Comparison of ENCODE assay signal across 17 cellular contexts in the genomic region with DNA sequence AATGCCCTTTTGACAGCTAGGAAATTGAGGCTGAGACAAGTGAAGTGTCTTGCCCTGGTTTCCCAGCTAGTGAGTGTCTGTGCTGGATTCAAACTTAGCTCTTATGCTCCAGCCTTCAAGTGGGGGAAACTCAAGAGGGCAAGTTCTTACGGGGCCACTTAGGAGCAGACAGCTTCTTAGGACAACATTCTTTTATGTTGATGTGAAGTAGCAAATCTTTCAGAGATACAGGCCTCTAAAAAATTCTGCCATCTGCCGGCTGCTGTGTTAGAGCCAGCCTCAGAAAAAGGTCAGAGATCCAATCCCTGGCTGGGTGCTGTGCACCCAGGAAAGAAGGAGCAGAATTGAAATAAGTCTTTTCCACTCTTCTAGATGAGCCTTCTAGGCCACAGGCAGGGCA. TPM values are rescaled to one million over a fixed set of nuclear protein-coding genes. Genes with fewer than 3 reads are reported as not detected.
DNase-seq lines count a peak whose midpoint lies in the region; ATAC-seq, FAIRE-seq and TF ChIP-seq lines count a peak whose summit lies in the region.
"Had no signal": no experiment of that assay in that cellular context is flagged by ENCODE, and none has a peak within 500 bp of the region (broad histone marks: within the 10 kb centered on the region; RNA-seq: fewer than 3 reads in every experiment).

No MANE protein-coding gene starts in this region.

- no peaks in the 10 kb centered on the region for H3K79me2 ChIP-seq in neural progenitor cell (ENCODE audit: low read depth)

- no peak overlapping the region for H3K4me3 ChIP-seq in cardiac muscle cell
- no peak overlapping the region for H3K4me3 ChIP-seq in endodermal cell (ENCODE audit: low read length)
- no peak overlapping the region for H3K4me3 ChIP-seq in neural progenitor cell
- H3K4me3 ChIP-seq in uterus = no peak overlapping the region
- H3K4me3 ChIP-seq: coronary artery had no signal

- H3K36me3 Mint-ChIP-seq in endodermal cell (ENCODE audit: low read depth) (no peaks in the 10 kb centered on the region), neural progenitor cell (no peaks in the 10 kb centered on the region)
- H3K36me3 Mint-ChIP-seq: activated naive CD4-positive, alpha-beta T cell treated with anti-CD3 and anti-CD28 coated beads, Interleukin-2, amount 50 U/mL, for 72 hours; CD8-positive, alpha-beta memory T cell had no signal

- H3K36me3 ChIP-seq in cardiac muscle cell (no peaks in the 10 kb centered on the region), endodermal cell (ENCODE audit: control insufficient read depth, insufficient read depth, low read length) (peaks cover 4% of the 10 kb centered on the region), neural progenitor cell (no peaks in the 10 kb centered on the region), uterus (no peaks in the 10 kb centered on the region)

- H3F3A ChIP-seq in neural progenitor cell (ENCODE audit: low read depth) = no peaks in the 10 kb centered on the region

- intact Hi-C loops in cardiac septum (cut with DNase I) (loop anchor here (5.0 kb wide), 1 partner anchor 159 kb away; no protein-coding TSS in a partner anchor), uterus (cut with DNase I; ENCODE audit: low total_unique reads) (no loop called here)

- H3K4me1 ChIP-seq in cardiac muscle cell (ENCODE audit: low read depth) (peaks cover 50% of the 10 kb centered on the region), endodermal cell (ENCODE audit: control insufficient read depth, insufficient read depth, low read length) (peaks cover 8% of the 10 kb centered on the region), neural progenitor cell (peaks cover 18% of the 10 kb centered on the region), uterus (peaks cover 14 to 34% of the 10 kb centered on the region in 2 donors)

- no peak overlapping the region for H3K4me3 Mint-ChIP-seq in endodermal cell
- no peak overlapping the region for H3K4me3 Mint-ChIP-seq in neural progenitor cell
- H3K4me3 Mint-ChIP-seq: activated B cell treated with CpG ODN at 0.5 μM for 24 hours; CD8-positive, alpha-beta memory T cell had no signal

- H3K27ac Mint-ChIP-seq in endodermal cell = peak overlapping the region; percentile 19
- H3K27ac Mint-ChIP-seq in neural progenitor cell = peak overlapping the region; percentile 3
- H3K27ac Mint-ChIP-seq: activated B cell treated with CpG ODN at 0.5 μM for 24 hours; activated naive CD4-positive, alpha-beta T cell treated with anti-CD3 and anti-CD28 coated beads, Interleukin-2, amount 50 U/mL, for 72 hours; CD8-positive, alpha-beta memory T cell; progenitor cell of endocrine pancreas had no signal

- H3K9me3 Mint-ChIP-seq in endodermal cell (no peaks in the 10 kb centered on the region), neural progenitor cell (no peaks in the 10 kb centered on the region)
- H3K9me3 Mint-ChIP-seq: activated B cell treated with CpG ODN at 0.5 μM for 24 hours; activated naive CD4-positive, alpha-beta T cell treated with anti-CD3 and anti-CD28 coated beads, Interleukin-2, amount 50 U/mL, for 72 hours; CD8-positive, alpha-beta memory T cell had no signal

- no peak overlapping the region for H2AFZ ChIP-seq in neural progenitor cell (replicated peaks)

- ATAC-seq in GM18517 (IDR thresholded peaks at IDR 0.05; ENCODE audit: unreplicated experiment) (no peak), HG02571 (IDR thresholded peaks at IDR 0.05; ENCODE audit: unreplicated experiment) (no peak)
- ATAC-seq: activated naive CD4-positive, alpha-beta T cell treated with anti-CD3 and anti-CD28 coated beads, Interleukin-2, amount 50 U/mL, for 72 hours had no signal

- no peak for FAIRE-seq in RCC 7860 (lab: Jason Lieb, UNC)

- TF ChIP-seq POLR2A in uterus (IDR thresholded peaks at IDR 0.05) = no peak

- TF ChIP-seq CTCF in cardiac muscle cell (IDR thresholded peaks at IDR 0.05; ENCODE audit: low read depth, low read length) = peak; percentile 40
- no peak for TF ChIP-seq CTCF in endodermal cell (conservative IDR thresholded peaks at IDR 0.05)
- TF ChIP-seq CTCF in neural progenitor cell (IDR thresholded peaks at IDR 0.05) = no peak
- TF ChIP-seq CTCF in uterus (IDR thresholded peaks at IDR 0.05) = peak in 2 of 4 experiments; percentile 15 to 38

- H3K4me1 Mint-ChIP-seq in endodermal cell (peaks cover 22% of the 10 kb centered on the region), neural progenitor cell (peaks cover 46% of the 10 kb centered on the region)

- DNase-seq in cardiac muscle cell (ENCODE audit: low read depth in 1 of 2, low spot score in 1 of 2) (peak; percentile 21 to 70), cardiac septum (ENCODE audit: low spot score) (no peak), endodermal cell (no peak), neural progenitor cell (ENCODE audit: low spot score) (no peak), uterus (no peak), RCC 7860 (ENCODE audit: low spot score) (no peak)
- DNase-seq: activated B cell treated with CpG ODN at 0.5 μM for 24 hours; activated CD8-positive, alpha-beta memory T cell treated with anti-CD3 and anti-CD28 coated beads, Interleukin-2, amount 50 U/mL, for 4 hours; CD8-positive, alpha-beta memory T cell; stimulated activated CD4-positive, alpha-beta T cell treated with anti-CD3 and anti-CD28 coated beads, Interleukin-2, amount 100 ng/mL, for 24 hours; stimulated activated CD8-positive, alpha-beta memory T cell treated with anti-CD3 and anti-CD28 coated beads, Interleukin-4, amount 100 ng/mL, for 48 hours had no signal

- H3K27me3 ChIP-seq in cardiac muscle cell (no peaks in the 10 kb centered on the region), endodermal cell (ENCODE audit: control insufficient read depth, insufficient read depth, low read length, poor library complexity, severe bottlenecking) (no peaks in the 10 kb centered on the region), neural progenitor cell (no peaks in the 10 kb centered on the region), uterus (no peaks in the 10 kb centered on the region)

- no peaks in the 10 kb centered on the region for H3K27me3 Mint-ChIP-seq in endodermal cell (ENCODE audit: insufficient read depth)
- H3K27me3 Mint-ChIP-seq in neural progenitor cell (ENCODE audit: insufficient read depth, low read depth) = peaks cover 2% of the 10 kb centered on the region
- H3K27me3 Mint-ChIP-seq: activated B cell treated with CpG ODN at 0.5 μM for 24 hours had no signal

- no peaks in the 10 kb centered on the region for H3K9me3 ChIP-seq in cardiac muscle cell (ENCODE audit: low read depth)
- H3K9me3 ChIP-seq in endodermal cell (ENCODE audit: control insufficient read depth, low read length) = no peaks in the 10 kb centered on the region
- no peaks in the 10 kb centered on the region for H3K9me3 ChIP-seq in neural progenitor cell (ENCODE audit: low read depth)
- no peaks in the 10 kb centered on the region for H3K9me3 ChIP-seq in uterus

- WGBS in endodermal cell (ENCODE audit: insufficient coverage in 1 of 2, insufficient read length in 1 of 2), 2 experiments = 87 to 94% methylated on average over 2 of the region's 2 CpGs

- H3K9ac ChIP-seq in endodermal cell (ENCODE audit: extremely low read depth, low read length, poor library complexity, severe bottlenecking) = no peak overlapping the region
- H3K9ac ChIP-seq in neural progenitor cell = no peak overlapping the region

- peak overlapping the region; percentile 62 for H3K27ac ChIP-seq in cardiac muscle cell
- H3K27ac ChIP-seq in endodermal cell (ENCODE audit: low read depth, low read length) = no peak overlapping the region
- no peak overlapping the region for H3K27ac ChIP-seq in neural progenitor cell
- H3K27ac ChIP-seq in uterus = peak overlapping the region; percentile 47 to 72
- H3K27ac ChIP-seq: 22Rv1 had no signal

- H4K20me1 ChIP-seq in neural progenitor cell (ENCODE audit: low read depth) = no peaks in the 10 kb centered on the region

- no peak overlapping the region for H3K4me2 ChIP-seq in neural progenitor cell

RNA-seq across cellular contexts. Expression of a gene that starts 26.6 kb away (rescaled TPM):
- total RNA-seq in cardiac muscle cell = 72.8 and 91.3 TPM in 2 replicates
- 85.9 and 126 TPM in 2 replicates for polyA plus RNA-seq in cardiac muscle cell
- total RNA-seq in cardiac septum = 116 TPM
- total RNA-seq in endodermal cell = 10 to 100 TPM in 1 of 2 donors, 1 to 10 TPM in 1; 6.3 to 17.1 TPM
- polyA plus RNA-seq in endodermal cell (2013, experiment 1 of 2) = 20.9 TPM
- 21.2 TPM for polyA plus RNA-seq in endodermal cell (2013, experiment 2 of 2)
- 6.3 and 6.9 TPM in 2 replicates for total RNA-seq in neural progenitor cell (ENCODE audit: low replicate concordance)
- 100 to 1,000 TPM; 192 to 702 (median 423) TPM for total RNA-seq in uterus
- total RNA-seq: activated B cell treated with CpG ODN at 0.5 μM for 24 hours; activated naive CD4-positive, alpha-beta T cell treated with anti-CD3 and anti-CD28 coated beads, Interleukin-2, amount 50 U/mL, for 72 hours had no signal
- polyA plus RNA-seq: CD8-positive, alpha-beta memory T cell had no signal

Comparison
In these comparisons a context has a peak if more than half of its experiments do, and no peak if none do; other contexts are left out.
1. DNase-seq: peak in cardiac muscle cell (2 of 2); none in cardiac septum (single experiment), endodermal cell (single experiment), neural progenitor cell (single experiment), uterus (0 of 2) and RCC 7860 (single experiment).
2. H3K27ac ChIP-seq: peak in cardiac muscle cell (single experiment) and uterus (2 of 2); none in endodermal cell (single experiment) and neural progenitor cell (single experiment).